ENCODE assay signal across 10 cellular contexts in the genomic region with DNA sequence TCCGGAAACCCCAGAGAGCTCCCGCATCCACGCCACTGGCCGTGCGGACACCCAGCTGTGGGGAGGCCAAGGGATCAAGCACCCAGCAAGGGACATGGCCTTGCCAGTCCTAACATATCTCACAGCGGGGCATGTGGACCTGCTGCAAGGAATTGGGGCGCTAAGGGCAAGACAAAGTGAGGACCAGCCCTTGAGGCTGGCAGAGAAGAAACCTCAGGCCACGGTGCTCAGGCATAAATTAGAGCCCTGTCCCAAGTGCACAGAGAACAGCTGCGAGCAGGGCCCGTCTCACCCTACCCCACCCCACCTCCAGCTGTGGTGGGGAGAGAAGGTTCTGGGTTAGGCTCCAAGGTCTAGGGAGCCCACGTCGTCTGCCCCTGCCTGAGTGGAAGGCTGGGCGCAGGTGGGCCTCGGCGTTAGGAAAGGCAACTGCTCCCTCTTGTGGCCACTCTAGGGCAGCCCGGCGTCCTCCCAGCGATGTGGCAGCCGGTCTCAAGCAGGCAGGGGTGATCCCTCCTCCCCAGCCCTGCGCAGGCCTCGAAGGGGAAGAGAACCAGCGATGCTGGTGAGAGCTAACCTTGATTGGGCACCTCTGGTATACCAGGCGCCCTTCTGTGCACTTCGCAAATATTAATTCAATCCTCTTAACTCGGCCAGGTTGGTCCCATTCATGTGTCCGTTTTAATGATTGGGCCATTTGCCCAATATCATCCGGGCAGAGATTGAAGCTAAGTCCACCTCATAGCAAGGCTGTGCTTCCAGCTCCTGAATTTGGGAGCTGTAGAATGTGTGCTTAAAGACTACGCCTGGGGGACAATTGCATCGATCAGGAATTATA.
A peak's percentile ranks its signal among the peaks of the same experiment; 100 is the strongest.
DNase-seq lines count a peak whose midpoint lies in the region; TF ChIP-seq lines count a peak whose summit lies in the region.
"Had no signal": no experiment of that assay in that cellular context is flagged by ENCODE, and none has a peak within 500 bp of the region (broad histone marks: within the 10 kb centered on the region; RNA-seq: fewer than 3 reads in every experiment).

No MANE protein-coding gene starts in this region.

- H3K4me1 ChIP-seq in fibroblast of lung (ENCODE audit: control insufficient read depth, extremely low read depth, insufficient read depth, low read length) (no peaks in the 10 kb centered on the region), stomach (peaks cover 0 to 7% (median 7%) of the 10 kb centered on the region in 4 donors)

- H3K27ac Mint-ChIP-seq in activated T-cell treated with anti-CD3 and anti-CD28 coated beads, Interleukin-2, amount 50 U/mL, for 24 hours, result no peak overlapping the region
- H3K27ac Mint-ChIP-seq in neural crest cell (ENCODE audit: unreplicated experiment), result no peak overlapping the region

- H3K4me2 ChIP-seq in fibroblast of lung (ENCODE audit: extremely low read depth, insufficient read depth, low read length), result no peak overlapping the region

- no peaks in the 10 kb centered on the region for H3K9me3 Mint-ChIP-seq in activated T-cell treated with anti-CD3 and anti-CD28 coated beads, Interleukin-2, amount 50 U/mL, for 24 hours
- H3K9me3 Mint-ChIP-seq in neural crest cell, result no peaks in the 10 kb centered on the region

- H3K9me3 ChIP-seq in fibroblast of lung (ENCODE audit: control insufficient read depth, insufficient read depth, low read depth, low read length) (no peaks in the 10 kb centered on the region), stomach (peaks cover 0 to 9% (median 0%) of the 10 kb centered on the region in 4 donors)

- DNase-seq in DMS79 treated with DMSO at 0.1 percent for 48 hours (lab: John Stamatoyannopoulos, UW) (peak; percentile 30), DMS79 (lab: John Stamatoyannopoulos, UW) (no peak), HUDEP-2 (lab: John Stamatoyannopoulos, UW; ENCODE audit: unreplicated experiment in 76 of 76) (peak in 52 of 76 experiments; percentile 4 to 73 (median 36)), fibroblast of lung (ENCODE audit: low read depth in 2 of 2) (peak; percentile 57 to 67), neural crest cell (ENCODE audit: low read depth, low spot score) (peak; percentile 83), stomach (peak; percentile 80)
- DNase-seq in activated T-cell treated with anti-CD3 and anti-CD28 coated beads, Interleukin-2, amount 50 U/mL, for 24 hours, result peak; percentile 85

- TF ChIP-seq POLR2A in stomach (IDR thresholded peaks at IDR 0.05), result no peak

- H3K79me2 ChIP-seq in fibroblast of lung (ENCODE audit: control insufficient read depth, insufficient read depth, low read length), result no peaks in the 10 kb centered on the region

- H2AFZ ChIP-seq in fibroblast of lung (ENCODE audit: low read length), result no peak overlapping the region

- 13 to 32% (median 31%) methylated on average over 19 to 29 of the region's 29 CpGs for WGBS in stomach, 5 donors

- no peak overlapping the region for H3K4me3 Mint-ChIP-seq in activated T-cell treated with anti-CD3 and anti-CD28 coated beads, Interleukin-2, amount 50 U/mL, for 24 hours
- no peak overlapping the region for H3K4me3 Mint-ChIP-seq in neural crest cell

- intact Hi-C loops in stomach (cut with DNase I; ENCODE audit: low total_unique reads), result loop anchor here (5.0 kb wide), 1 partner anchor 319 kb away; no protein-coding TSS in a partner anchor

- no peaks in the 10 kb centered on the region for H3K4me1 Mint-ChIP-seq in activated T-cell treated with anti-CD3 and anti-CD28 coated beads, Interleukin-2, amount 50 U/mL, for 24 hours (ENCODE audit: low read depth)
- H3K4me1 Mint-ChIP-seq in neural crest cell, result peaks cover 3% of the 10 kb centered on the region

- H3K9ac ChIP-seq in fibroblast of lung (ENCODE audit: insufficient read depth, low read length), result no peak overlapping the region
- H3K9ac ChIP-seq: BLaER1 treated with 17β-estradiol and CSF1 and Interleukin-3, amounts not matched to agents 10 nM and 100 nM had no signal

- H3K36me3 ChIP-seq in fibroblast of lung (ENCODE audit: control insufficient read depth, insufficient read depth, low read length), result no peaks in the 10 kb centered on the region
- H3K36me3 ChIP-seq in stomach, result no peaks in the 10 kb centered on the region
- H3K36me3 ChIP-seq: BLaER1 treated with 17β-estradiol and CSF1 and Interleukin-3, amounts not matched to agents 10 nM and 100 nM had no signal

- H3K27me3 ChIP-seq in fibroblast of lung (ENCODE audit: control insufficient read depth, insufficient read depth, low read length), result no peaks in the 10 kb centered on the region
- peaks cover 0 to 16% (median 0%) of the 10 kb centered on the region in 3 donors for H3K27me3 ChIP-seq in stomach
- H3K27me3 ChIP-seq: BLaER1 treated with 17β-estradiol and CSF1 and Interleukin-3, amounts not matched to agents 10 nM and 100 nM had no signal

- H4K20me1 ChIP-seq in fibroblast of lung (ENCODE audit: control insufficient read depth, extremely low read depth, insufficient read depth, low read length), result no peaks in the 10 kb centered on the region
- H4K20me1 ChIP-seq: BLaER1 treated with 17β-estradiol and CSF1 and Interleukin-3, amounts not matched to agents 10 nM and 100 nM had no signal

- no peaks in the 10 kb centered on the region for H3K36me3 Mint-ChIP-seq in activated T-cell treated with anti-CD3 and anti-CD28 coated beads, Interleukin-2, amount 50 U/mL, for 24 hours (ENCODE audit: low read depth)
- H3K36me3 Mint-ChIP-seq in neural crest cell (ENCODE audit: low read depth), result no peaks in the 10 kb centered on the region

- TF ChIP-seq CTCF in fibroblast of lung (conservative IDR thresholded peaks at IDR 0.05 in 1 of 2, IDR thresholded peaks at IDR 0.05 in 1 of 2; ENCODE audit: low read depth in 1 of 2, low read length in 2 of 2) (peak; percentile 81 to 85), neural crest cell (conservative IDR thresholded peaks at IDR 0.05) (peak; percentile 99), stomach (IDR thresholded peaks at IDR 0.05) (peak in 5 of 7 experiments; percentile 75 to 92 (median 86))

- no peak for TF ChIP-seq EP300 in stomach (IDR thresholded peaks at IDR 0.05)

- H3K27me3 Mint-ChIP-seq in activated T-cell treated with anti-CD3 and anti-CD28 coated beads, Interleukin-2, amount 50 U/mL, for 24 hours, result peaks cover 15% of the 10 kb centered on the region
- peaks cover 25% of the 10 kb centered on the region for H3K27me3 Mint-ChIP-seq in neural crest cell (ENCODE audit: low read depth)

- H3K4me3 ChIP-seq in fibroblast of lung (replicated peaks in 1 of 4; ENCODE audit: control extremely low read depth in 1 of 4, insufficient read depth in 1 of 4, low read depth in 3 of 4, low read length in 4 of 4) (no peak overlapping the region), stomach (no peak overlapping the region)
- H3K4me3 ChIP-seq: BLaER1 treated with 17β-estradiol and CSF1 and Interleukin-3, amounts not matched to agents 10 nM and 100 nM; skin epidermis had no signal

- H3K27ac ChIP-seq in fibroblast of lung (ENCODE audit: insufficient read depth, low read length), result no peak overlapping the region
- H3K27ac ChIP-seq in stomach, result no peak overlapping the region
- H3K27ac ChIP-seq: BLaER1 treated with 17β-estradiol and CSF1 and Interleukin-3, amounts not matched to agents 10 nM and 100 nM; skin epidermis had no signal

TF ChIP-seq in PFSK-1, 5 proteins besides CTCF, POLR2A, EP300 and RAD21:
- TF ChIP-seq SIN3A (IDR thresholded peaks at IDR 0.05; ENCODE audit: borderline replicate concordance, insufficient read depth, low read length), result no peak
- TF ChIP-seq POLR2AphosphoS5 (IDR thresholded peaks at IDR 0.05; ENCODE audit: low read depth, low read length), result no peak
- TF ChIP-seq TAF1 (IDR thresholded peaks at IDR 0.05; ENCODE audit: borderline replicate concordance, insufficient read depth, low read length), result no peak
- TF ChIP-seq FOXP2 (optimal IDR thresholded peaks at IDR 0.05; ENCODE audit: borderline replicate concordance, extremely low read depth, extremely low read length, insufficient read depth), result peak; percentile 53
- no peak for TF ChIP-seq REST (IDR thresholded peaks at IDR 0.05; ENCODE audit: insufficient read depth in 1 of 2, low read depth in 2 of 2, low read length in 2 of 2)
